29 cellular contexts compared by ENCODE assay signal in the genomic region with DNA sequence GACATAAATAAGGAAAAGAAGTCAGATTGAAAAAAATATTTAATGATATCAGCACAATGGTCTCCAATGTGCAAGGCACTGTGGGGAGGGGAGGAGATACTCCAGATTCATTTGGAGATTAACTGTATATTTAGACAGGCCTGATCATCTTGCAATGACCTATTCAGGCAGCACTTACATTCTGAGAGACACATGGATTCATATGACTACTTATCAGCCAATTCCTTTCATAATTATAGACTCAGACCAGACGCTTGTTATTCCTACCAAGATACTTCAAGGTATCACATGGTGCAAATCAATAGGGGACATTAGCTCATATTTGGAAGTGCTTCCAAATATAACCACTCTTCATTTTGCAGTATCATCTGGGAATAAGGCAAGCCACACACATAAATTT.
"Had no signal": no experiment of that assay in that cellular context is flagged by ENCODE, and none has a peak within 500 bp of the region (broad histone marks: within the 10 kb centered on the region; RNA-seq: fewer than 3 reads in every experiment).

No MANE protein-coding gene starts in this region.

- H3K4me2 ChIP-seq: PC-9, SK-N-SH had no signal

- ATAC-seq: K562, Panc1, Right ventricle myocardium inferior had no signal

- H3K4me1 ChIP-seq: SJCRH30 had no signal

- H3K27me3 ChIP-seq: MG63, SJCRH30 had no signal

- H3K4me3 ChIP-seq: K562, MG63, PC-9, SJCRH30 had no signal

- H3K9ac ChIP-seq: SK-N-SH had no signal

- DNase-seq: Kasumi-1, KG1, MG63, NCI-H1048, NCI-H1105, NCI-H1417 treated with DMSO at 0.1 percent for 48 hours, NCI-H1436 treated with DMSO at 0.1 percent for 48 hours, NCI-H1694 treated with DMSO at 0.1 percent for 48 hours, NCI-H187 treated with DMSO at 0.1 percent for 48 hours, NCI-H2029, NCI-H2081, NCI-H2171 treated with DMSO at 0.1 percent for 48 hours, NCI-H2227 treated with DMSO at 0.1 percent for 48 hours, NCI-H345, NCI-H446, NCI-H510A treated with DMSO at 0.1 percent for 48 hours, NCI-H524 treated with DMSO at 0.1 percent for 48 hours, NCI-H526 treated with DMSO at 0.1 percent for 48 hours, NCI-H774, PC-9, SHP77, SIG-M5, SJCRH30, SK-N-SH, SW 1271 had no signal

- H3K9me3 ChIP-seq: MG63, SJCRH30, SK-N-SH had no signal

- H3K36me3 ChIP-seq: MG63, SJCRH30 had no signal

- H2AFZ ChIP-seq: PC-9 had no signal

- H3K27ac ChIP-seq: PC-9, RWPE1, SJCRH30 had no signal
